Comparison of ENCODE assay signal across 8 cellular contexts in the genomic region with DNA sequence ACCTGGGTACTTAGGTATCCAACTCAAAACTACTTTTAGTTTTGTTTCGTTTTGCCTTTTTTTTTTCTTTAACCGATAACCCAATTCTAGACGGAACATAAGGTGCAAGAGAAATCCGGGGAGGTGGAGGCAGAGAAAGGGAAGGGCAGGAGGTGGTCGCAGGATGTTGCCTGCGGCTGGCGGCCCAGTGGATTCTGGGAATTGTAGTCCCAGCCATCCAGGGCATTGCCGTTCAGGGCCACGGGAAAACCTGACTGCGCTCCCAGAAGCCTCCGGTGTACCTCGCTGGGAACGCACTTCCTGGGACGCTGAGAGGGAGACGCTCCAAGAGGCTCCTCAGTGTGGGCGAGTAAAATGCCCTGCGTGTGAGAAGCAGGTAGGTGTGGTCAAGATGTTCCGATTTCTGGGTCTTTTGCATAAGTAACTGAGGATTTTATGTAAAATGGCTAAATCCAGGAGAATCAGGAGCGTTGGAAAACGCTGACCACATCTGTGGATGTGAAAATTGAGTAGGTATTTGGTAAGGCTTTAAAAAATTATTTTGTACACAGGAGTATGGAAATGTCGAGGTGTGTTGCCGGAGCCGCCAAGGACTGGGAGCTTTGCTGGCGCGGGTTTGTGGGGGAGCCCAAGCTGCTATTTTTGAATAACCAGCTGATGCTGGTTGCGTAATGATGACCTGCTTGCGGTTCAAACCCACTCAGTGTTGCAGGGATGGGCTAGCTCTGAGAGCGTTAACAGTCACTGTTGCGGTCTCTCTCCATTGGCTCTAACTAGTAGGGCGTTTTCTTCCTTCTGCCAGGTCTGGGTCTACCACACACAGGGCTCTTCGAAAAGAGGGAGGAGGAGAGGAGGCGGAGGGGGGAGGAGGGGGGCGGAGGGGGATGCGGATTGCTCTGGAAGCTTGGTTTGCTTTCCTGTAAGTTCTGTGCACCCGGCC. TPM values are rescaled to one million over a fixed set of nuclear protein-coding genes. Genes with fewer than 3 reads are reported as not detected.
DNase-seq lines count a peak whose midpoint lies in the region; ATAC-seq lines count a peak whose summit lies in the region.

TSS of gene CLDN12 (plus strand) at position 288 of the 940 bp plus-strand sequence. CDS start 9,216 bp downstream, outside the sequence.

- DNase-seq in GM19240 (ENCODE audit: insufficient read length, low spot score) (peak; percentile 42), NCI-H524 (lab: John Stamatoyannopoulos, UW) (peak; percentile 77 to 93), dedifferentiated amniotic fluid mesenchymal stem cell (ENCODE audit: extremely low spot score) (peak; percentile 86), left kidney (ENCODE audit: low read depth, low spot score) (peak; percentile 97)
- DNase-seq in activated CD4-positive, alpha-beta T cell treated with anti-CD3 and anti-CD28 coated beads, Interleukin-2, amount 10 ng/mL, durations not matched to agents 24 days and 14 days = peak; percentile 90
- peak; percentile 70 to 73 for DNase-seq in stimulated activated CD4-positive, alpha-beta T cell treated with anti-CD3 and anti-CD28 coated beads, Interleukin-2, amount 100 ng/mL, for 24 hours

- H3K4me1 ChIP-seq in BLaER1 = peaks cover 15% of the 10 kb centered on the region; the same call in 1 of the 2 replicates

- H3K4me1 Mint-ChIP-seq in activated CD4-positive, alpha-beta T cell treated with anti-CD3 and anti-CD28 coated beads, Interleukin-2, amount 10 ng/mL, durations not matched to agents 24 days and 14 days = peaks cover 19% of the 10 kb centered on the region

- peak within 1 kb of the TSS; percentile 72 for H3K4me3 ChIP-seq in BLaER1

- peak within 1 kb of the TSS; percentile 80 for H3K4me2 ChIP-seq in BLaER1

- H3K9me3 Mint-ChIP-seq in activated CD4-positive, alpha-beta T cell treated with anti-CD3 and anti-CD28 coated beads, Interleukin-2, amount 10 ng/mL, durations not matched to agents 24 days and 14 days = no peaks in the 10 kb centered on the region

- H3K27me3 ChIP-seq in BLaER1 = no peaks in the 10 kb centered on the region

- intact Hi-C loops in activated CD4-positive, alpha-beta T cell treated with anti-CD3 and anti-CD28 coated beads, Interleukin-2, amount 10 ng/mL, durations not matched to agents 24 days and 14 days (cut with micrococcal nuclease) = loop anchor here (1.0 kb wide), 3 partner anchors 22 to 158 kb away; partner anchors contain the start of genes CFAP69 and GTPBP10

- peak; percentile 93 for ATAC-seq in HG03457 (IDR thresholded peaks at IDR 0.05; ENCODE audit: unreplicated experiment)

- peaks cover 16% of the 10 kb centered on the region for H3K27me3 Mint-ChIP-seq in activated CD4-positive, alpha-beta T cell treated with anti-CD3 and anti-CD28 coated beads, Interleukin-2, amount 10 ng/mL, durations not matched to agents 24 days and 14 days

- H3K27ac ChIP-seq in BLaER1 = peak within 1 kb of the TSS; percentile 70

- H3K4me3 Mint-ChIP-seq in activated CD4-positive, alpha-beta T cell treated with anti-CD3 and anti-CD28 coated beads, Interleukin-2, amount 10 ng/mL, durations not matched to agents 24 days and 14 days = peak within 1 kb of the TSS; percentile 93

- H3K27ac Mint-ChIP-seq in activated CD4-positive, alpha-beta T cell treated with anti-CD3 and anti-CD28 coated beads, Interleukin-2, amount 10 ng/mL, durations not matched to agents 24 days and 14 days = peak within 1 kb of the TSS; percentile 89

- no peaks in the 10 kb centered on the region for H3K36me3 Mint-ChIP-seq in activated CD4-positive, alpha-beta T cell treated with anti-CD3 and anti-CD28 coated beads, Interleukin-2, amount 10 ng/mL, durations not matched to agents 24 days and 14 days (ENCODE audit: low read depth)

- H4K20me1 ChIP-seq in BLaER1 = no peaks in the 10 kb centered on the region

- H3K9ac ChIP-seq in BLaER1 = peak within 1 kb of the TSS; percentile 77

- H3K36me3 ChIP-seq in BLaER1 = 0 out of 2 replicates have a peak, but pooled peaks cover 9% of the 10 kb centered on the region

- no peaks in the 10 kb centered on the region for H3K9me3 ChIP-seq in BLaER1

RNA-seq across cellular contexts. Expression of gene CLDN12, which starts in this region (rescaled TPM):
- total RNA-seq in activated CD4-positive, alpha-beta T cell treated with anti-CD3 and anti-CD28 coated beads, Interleukin-2, amount 10 ng/mL, durations not matched to agents 24 days and 14 days = 3.3 and 4.2 TPM in 2 replicates

Comparison
In these comparisons a context has a peak if more than half of its experiments do, and no peak if none do; other contexts are left out.
1. Peak in every context shown above with its lines: DNase-seq, ATAC-seq, H3K4me3 ChIP-seq and H3K27ac ChIP-seq.
2. DNase-seq: peak in every context shown above with its lines; median percentile 97 in left kidney; 90 in activated CD4-positive, alpha-beta T cell treated with anti-CD3 and anti-CD28 coated beads, Interleukin-2, amount 10 ng/mL, durations not matched to agents 24 days and 14 days; 86 in dedifferentiated amniotic fluid mesenchymal stem cell; 85 in NCI-H524; 72 in stimulated activated CD4-positive, alpha-beta T cell treated with anti-CD3 and anti-CD28 coated beads, Interleukin-2, amount 100 ng/mL, for 24 hours; 42 in GM19240.